Comparison of ENCODE assay signal across 19 cellular contexts in the genomic region with DNA sequence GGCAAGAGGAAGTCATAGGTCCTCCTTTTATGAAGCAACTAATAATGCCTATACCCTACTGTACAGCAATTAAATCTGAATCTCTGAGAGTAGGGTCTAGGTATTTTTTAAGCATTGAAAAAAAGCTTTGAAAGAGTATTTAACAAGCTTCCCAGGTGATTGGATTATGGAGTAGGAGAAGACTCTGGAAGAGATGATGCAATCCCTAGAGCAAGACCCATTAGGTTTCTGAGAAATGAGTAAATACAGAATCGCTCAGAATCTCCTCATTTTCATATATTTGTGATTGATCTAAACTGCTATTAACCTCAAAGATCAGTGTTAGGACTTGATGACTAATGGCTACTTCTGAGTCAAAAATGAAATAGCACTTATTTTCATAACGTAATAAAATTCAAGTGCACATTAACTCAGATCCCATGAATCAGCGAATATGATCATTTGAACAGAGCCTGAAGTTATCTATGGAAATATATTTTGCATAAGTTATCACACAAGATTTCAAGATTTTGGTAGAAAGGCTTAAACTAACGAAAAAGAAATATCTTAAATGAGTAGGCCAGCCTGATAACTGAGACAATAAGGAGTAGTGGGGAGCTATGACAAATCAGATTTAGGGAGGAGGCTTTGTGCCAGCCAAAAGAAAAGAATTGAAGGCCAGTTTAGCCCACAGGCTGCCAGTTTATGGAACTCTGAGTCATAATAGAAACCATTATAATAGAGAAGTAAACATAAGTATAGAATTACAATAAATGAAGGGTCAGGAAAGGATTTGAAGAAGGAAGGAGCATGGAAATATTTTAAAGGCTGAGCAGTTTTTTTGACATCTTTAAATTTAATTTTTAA.
DNase-seq lines count a peak whose midpoint lies in the region; ATAC-seq lines count a peak whose summit lies in the region.
"Had no signal": no experiment of that assay in that cellular context is flagged by ENCODE, and none has a peak within 500 bp of the region (broad histone marks: within the 10 kb centered on the region; RNA-seq: fewer than 3 reads in every experiment).

No MANE protein-coding gene starts in this region.

- peaks cover 9% of the 10 kb centered on the region; the same call in 1 of the 2 replicates for H3K9me3 ChIP-seq in SJSA1 (replicated peaks)

- no peak overlapping the region for H3K4me3 ChIP-seq in SJSA1
- H3K4me3 ChIP-seq: ascending aorta, dorsolateral prefrontal cortex had no signal

- no peak for ATAC-seq in GM18909 (IDR thresholded peaks at IDR 0.05; ENCODE audit: poor library complexity, unreplicated experiment)
- ATAC-seq in activated T-helper 17 cell treated with anti-CD3 and anti-CD28 coated beads, Interleukin-2, amount 50 U/mL, for 72 hours (replicated peaks) = no peak
- ATAC-seq: naive thymus-derived CD4-positive, alpha-beta T cell had no signal

- H3K27ac ChIP-seq in SJSA1 = peak overlapping the region; percentile 0; the same call in 1 of the 2 replicates
- H3K27ac ChIP-seq: ascending aorta, dorsolateral prefrontal cortex had no signal

- peaks cover 16% of the 10 kb centered on the region for H3K9me3 Mint-ChIP-seq in activated T-helper 17 cell treated with anti-CD3 and anti-CD28 coated beads, Interleukin-2, amount 50 U/mL, for 72 hours

- no peaks in the 10 kb centered on the region for H3K4me1 Mint-ChIP-seq in activated T-helper 17 cell treated with anti-CD3 and anti-CD28 coated beads, Interleukin-2, amount 50 U/mL, for 72 hours
- H3K4me1 Mint-ChIP-seq: CD14-positive monocyte; naive thymus-derived CD4-positive, alpha-beta T cell had no signal

- peaks cover 5% of the 10 kb centered on the region for H3K27me3 Mint-ChIP-seq in activated T-helper 17 cell treated with anti-CD3 and anti-CD28 coated beads, Interleukin-2, amount 50 U/mL, for 72 hours

- peaks cover 6% of the 10 kb centered on the region for H3K4me1 ChIP-seq in SJSA1 (replicated peaks)
- H3K4me1 ChIP-seq: ascending aorta had no signal

- H3K4me3 Mint-ChIP-seq in activated T-helper 17 cell treated with anti-CD3 and anti-CD28 coated beads, Interleukin-2, amount 50 U/mL, for 72 hours = no peak overlapping the region
- H3K4me3 Mint-ChIP-seq: CD14-positive monocyte; naive thymus-derived CD4-positive, alpha-beta T cell had no signal

- no peaks in the 10 kb centered on the region for H3K36me3 Mint-ChIP-seq in activated T-helper 17 cell treated with anti-CD3 and anti-CD28 coated beads, Interleukin-2, amount 50 U/mL, for 72 hours (ENCODE audit: low read depth)
- H3K36me3 Mint-ChIP-seq: CD14-positive monocyte had no signal

- DNase-seq in DMS53 (lab: John Stamatoyannopoulos, UW) (peak; percentile 62), HT1080 (ENCODE audit: low read depth) (peak; percentile 61), SJSA1 (ENCODE audit: low read depth in 1 of 2, low spot score in 2 of 2) (peak in 1 of 2 experiments; percentile 46), fibroblast of peridontal ligament (ENCODE audit: extremely low read depth) (peak; percentile 77), Kasumi-1 (lab: John Stamatoyannopoulos, UW) (no peak), AG08396 (ENCODE audit: low spot score) (no peak)
- DNase-seq: activated CD4-positive, CD25-positive, alpha-beta regulatory T cell; activated gamma-delta T cell; dorsolateral prefrontal cortex; GF-D8; MM.1S; naive thymus-derived CD4-positive, alpha-beta T cell; NCI-H2081 treated with DMSO at 0.1 percent for 48 hours; T-helper 1 cell had no signal

- no peaks in the 10 kb centered on the region for H3K36me3 ChIP-seq in SJSA1
- H3K36me3 ChIP-seq: ascending aorta had no signal

- no peaks in the 10 kb centered on the region for H3K27me3 ChIP-seq in SJSA1 (replicated peaks)
- H3K27me3 ChIP-seq: ascending aorta, dorsolateral prefrontal cortex had no signal

- H3K27ac Mint-ChIP-seq in activated T-helper 17 cell treated with anti-CD3 and anti-CD28 coated beads, Interleukin-2, amount 50 U/mL, for 72 hours = no peak overlapping the region
- H3K27ac Mint-ChIP-seq: CD14-positive monocyte; naive thymus-derived CD4-positive, alpha-beta T cell; progenitor cell of endocrine pancreas had no signal

Comparison
In these comparisons a context has a peak if more than half of its experiments do, and no peak if none do; other contexts are left out.
1. DNase-seq: peak in DMS53 (single experiment), HT1080 (single experiment) and fibroblast of peridontal ligament (single experiment); none in Kasumi-1 (0 of 2) and AG08396 (single experiment).